In genomic region chr1:44031051-44031899, GRCh38 we compare ENCODE assay signal across 1 cellular context.
A peak's percentile ranks its signal among the peaks of the same experiment; 100 is the strongest.
TF ChIP-seq lines count a peak whose summit lies in the region.

SLC6A9 (minus strand) TSS chr1:44031462; CDS start chr1:44024277, 7,185 bp downstream.

TF ChIP-seq in WTC11, 78 proteins besides CTCF, POLR2A, EP300 and RAD21 (continued from another document):
- no peak for TF ChIP-seq PRDM15 (CRISPR knock-in tag; IDR thresholded peaks at IDR 0.05)
- TF ChIP-seq ATF2 (CRISPR knock-in tag; IDR thresholded peaks at IDR 0.05; ENCODE audit: borderline replicate concordance, low read depth), result no peak
- TF ChIP-seq TEAD1 (CRISPR knock-in tag; IDR thresholded peaks at IDR 0.05), result peak; percentile 25; the same call in 1 of the 2 replicates
- TF ChIP-seq ZNF423 (CRISPR knock-in tag; IDR thresholded peaks at IDR 0.05), result no peak
- TF ChIP-seq ZNF138 (CRISPR knock-in tag; conservative IDR thresholded peaks at IDR 0.05), result no peak
- no peak for TF ChIP-seq NR3C1 (CRISPR knock-in tag; conservative IDR thresholded peaks at IDR 0.05; ENCODE audit: low read depth)
- TF ChIP-seq ESRRA (CRISPR knock-in tag; IDR thresholded peaks at IDR 0.05; ENCODE audit: borderline replicate concordance), result no peak
- no peak for TF ChIP-seq ELF4 (CRISPR knock-in tag; IDR thresholded peaks at IDR 0.05; ENCODE audit: low read depth)
- TF ChIP-seq ZNF512 (CRISPR knock-in tag; IDR thresholded peaks at IDR 0.05; ENCODE audit: borderline replicate concordance), result no peak
- TF ChIP-seq ZNF263 (CRISPR knock-in tag; IDR thresholded peaks at IDR 0.05; ENCODE audit: low read depth), result peak; percentile 93
- no peak for TF ChIP-seq E2F1 (CRISPR knock-in tag; IDR thresholded peaks at IDR 0.05)
- TF ChIP-seq ATF6 (CRISPR knock-in tag; IDR thresholded peaks at IDR 0.05), result no peak
- TF ChIP-seq IRF2 (CRISPR knock-in tag; IDR thresholded peaks at IDR 0.05; ENCODE audit: borderline replicate concordance, low read depth), result no peak
- no peak for TF ChIP-seq ZNF532 (CRISPR knock-in tag; IDR thresholded peaks at IDR 0.05; ENCODE audit: borderline replicate concordance)
- TF ChIP-seq ZNF281 (CRISPR knock-in tag; IDR thresholded peaks at IDR 0.05), result no peak; the same call in 1 of the 2 replicates
- TF ChIP-seq FOXP4 (CRISPR knock-in tag; IDR thresholded peaks at IDR 0.05), result no peak
- TF ChIP-seq MAX (CRISPR knock-in tag; IDR thresholded peaks at IDR 0.05), result 0 out of 2 replicates have a peak, but pooled peaks have one; percentile 26
- TF ChIP-seq CREM (CRISPR knock-in tag; IDR thresholded peaks at IDR 0.05), result no peak
- no peak for TF ChIP-seq SOX15 (CRISPR knock-in tag; IDR thresholded peaks at IDR 0.05)
- no peak for TF ChIP-seq ZMAT4 (CRISPR knock-in tag; IDR thresholded peaks at IDR 0.05)
- peak; percentile 14; the same call in 1 of the 2 replicates for TF ChIP-seq ZNF232 (CRISPR knock-in tag; IDR thresholded peaks at IDR 0.05)
- TF ChIP-seq KAT7 (CRISPR knock-in tag; IDR thresholded peaks at IDR 0.05; ENCODE audit: borderline replicate concordance), result 0 out of 2 replicates have a peak, but pooled peaks have one; percentile 15
- TF ChIP-seq ZNF396 (CRISPR knock-in tag; IDR thresholded peaks at IDR 0.05; ENCODE audit: borderline replicate concordance), result no peak
- no peak for TF ChIP-seq NR1H2 (CRISPR knock-in tag; IDR thresholded peaks at IDR 0.05)
- no peak for TF ChIP-seq TCF7 (CRISPR knock-in tag; IDR thresholded peaks at IDR 0.05; ENCODE audit: low read depth)
- TF ChIP-seq ZNF416 (CRISPR knock-in tag; IDR thresholded peaks at IDR 0.05), result no peak
- TF ChIP-seq HMGA2 (CRISPR knock-in tag; IDR thresholded peaks at IDR 0.05), result no peak
- no peak for TF ChIP-seq GRHL2 (CRISPR knock-in tag; IDR thresholded peaks at IDR 0.05; ENCODE audit: insufficient replicate concordance, severe bottlenecking)
- TF ChIP-seq GABPB1 (CRISPR knock-in tag; IDR thresholded peaks at IDR 0.05), result peak; percentile 95
- TF ChIP-seq CBFB (CRISPR knock-in tag; IDR thresholded peaks at IDR 0.05; ENCODE audit: low read depth), result no peak
- no peak for TF ChIP-seq USF2 (CRISPR knock-in tag; IDR thresholded peaks at IDR 0.05)
- no peak for TF ChIP-seq ZNF121 (CRISPR knock-in tag; IDR thresholded peaks at IDR 0.05)
- no peak for TF ChIP-seq RELA (CRISPR knock-in tag; IDR thresholded peaks at IDR 0.05; ENCODE audit: borderline replicate concordance)
